9 cellular contexts compared by ENCODE assay signal in genomic region chr12:103548622-103549601, GRCh38. TPM values are rescaled to one million over a fixed set of nuclear protein-coding genes. Genes with fewer than 3 reads are reported as not detected.
DNase-seq lines count a peak whose midpoint lies in the region; ATAC-seq and TF ChIP-seq lines count a peak whose summit lies in the region.
"Had no signal": no experiment of that assay in that cellular context is flagged by ENCODE, and none has a peak within 500 bp of the region (broad histone marks: within the 10 kb centered on the region; RNA-seq: fewer than 3 reads in every experiment).

No MANE protein-coding gene starts in this region.

- H3K27ac Mint-ChIP-seq in CD4-positive, alpha-beta memory T cell, result peak overlapping the region in 1 of 7 donors; percentile 68
- no peak overlapping the region for H3K27ac Mint-ChIP-seq in activated T-cell treated with anti-CD3 and anti-CD28 coated beads, Interleukin-2, amount 50 U/mL, for 24 hours

- in situ Hi-C loops in KBM-7 (cut with MboI; ENCODE audit: low pct_unique_long_range_greater_than_20kb, low sequenced_read_pairs), result loop anchor here (10.0 kb wide), 1 partner anchor 604 kb away; no protein-coding TSS in a partner anchor
- in situ Hi-C loops in Panc1 (cut with HindIII; ENCODE audit: low pct_unique_long_range_greater_than_20kb, low sequenced_read_pairs), result no loop called here

- H2BK120ac ChIP-seq in neuronal stem cell (ENCODE audit: low read depth, low read length), result no peak overlapping the region

- H3K4me1 Mint-ChIP-seq in CD4-positive, alpha-beta memory T cell, result peaks cover 0 to 5% (median 0%) of the 10 kb centered on the region in 4 donors
- H3K4me1 Mint-ChIP-seq in activated T-cell treated with anti-CD3 and anti-CD28 coated beads, Interleukin-2, amount 50 U/mL, for 24 hours (ENCODE audit: low read depth), result peaks cover 14% of the 10 kb centered on the region

- H2AK5ac ChIP-seq in neuronal stem cell (ENCODE audit: low read depth, low read length), result no peak overlapping the region

- no peak overlapping the region for H3K18ac ChIP-seq in neuronal stem cell (ENCODE audit: low read length)

- BruUV-seq in Panc1 (replicated peaks; lab: Mats Ljungman, UMichigan), result no TSS peak

- WGBS in neuronal stem cell (ENCODE audit: extremely low coverage in 2 of 2, insufficient read length in 2 of 2, insufficient replicate concordance in 1 of 2), 2 donors, result no CpG with 5 or more reads among the region's 10 CpGs
- WGBS in suprapubic skin, result 22% methylated on average over 10 of the region's 10 CpGs

- no peak overlapping the region for H4K91ac ChIP-seq in neuronal stem cell (ENCODE audit: low read depth, low read length, poor library complexity)

- intact Hi-C loops in CD4-positive, alpha-beta memory T cell (cut with micrococcal nuclease), result loop anchor here (1.0 to 10.0 kb wide), 2 partner anchors 601 to 1454 kb away; no protein-coding TSS in a partner anchor
- intact Hi-C loops in Panc1 (cut with micrococcal nuclease; ENCODE audit: unreplicated experiment), result loop anchor here (1.0 to 2.0 kb wide), 3 partner anchors 52 to 666 kb away; no protein-coding TSS in a partner anchor

- H3K23ac ChIP-seq in neuronal stem cell (ENCODE audit: low read depth, low read length, poor library complexity), result no peak overlapping the region

- peaks cover 4% of the 10 kb centered on the region for H3K27me3 ChIP-seq in CD4-positive, alpha-beta memory T cell (ENCODE audit: insufficient read depth, low read length)
- peaks cover 4% of the 10 kb centered on the region for H3K27me3 ChIP-seq in Panc1 (ENCODE audit: control insufficient read depth, insufficient read depth, low read length)
- no peaks in the 10 kb centered on the region for H3K27me3 ChIP-seq in neuronal stem cell (ENCODE audit: control insufficient read depth in 3 of 3, insufficient read depth in 3 of 3, low read depth in 1 of 3, low read length in 3 of 3)
- peaks cover 4% of the 10 kb centered on the region for H3K27me3 ChIP-seq in suprapubic skin

- CTCF ChIA-PET in CD4-positive, alpha-beta memory T cell (lab: Charles Lee; ENCODE audit: partially characterized antibody), result interaction anchor here (0.6 to 5.8 kb wide), 27 partner anchors 8 to 1630 kb away, joined by 3 to 110 read pairs (median 4); partner anchors contain the start of gene C12orf42
- CTCF ChIA-PET in Panc1 (lab: Charles Lee), result interaction anchor here (0.7 to 1.5 kb wide), 5 partner anchors 334 to 665 kb away, joined by 3 to 6 read pairs (median 3); no protein-coding TSS in a partner anchor

- no peak overlapping the region for H3K9ac ChIP-seq in neuronal stem cell (ENCODE audit: low read depth, low read length, poor library complexity)

- no peak for TF ChIP-seq EP300 in suprapubic skin (IDR thresholded peaks at IDR 0.05)

- peaks cover 4% of the 10 kb centered on the region in 2 donors for H3K27me3 Mint-ChIP-seq in CD4-positive, alpha-beta memory T cell
- peaks cover 31% of the 10 kb centered on the region for H3K27me3 Mint-ChIP-seq in activated T-cell treated with anti-CD3 and anti-CD28 coated beads, Interleukin-2, amount 50 U/mL, for 24 hours

- TF ChIP-seq CTCF in Panc1 (IDR thresholded peaks at IDR 0.05) (peak; percentile 85), fibroblast of mammary gland (conservative IDR thresholded peaks at IDR 0.05; ENCODE audit: control insufficient read depth, insufficient read depth, low read depth, low read length) (peak; percentile 91), suprapubic skin (IDR thresholded peaks at IDR 0.05) (peak; percentile 69 to 81)

- H3K14ac ChIP-seq in neuronal stem cell (ENCODE audit: low read length), result no peak overlapping the region

- H3K4me3 ChIP-seq in CD4-positive, alpha-beta memory T cell (ENCODE audit: low read length in 2 of 2), result no peak overlapping the region
- no peak overlapping the region for H3K4me3 ChIP-seq in Panc1 (ENCODE audit: low read depth in 2 of 2, low read length in 2 of 2)
- H3K4me3 ChIP-seq in fibroblast of mammary gland (ENCODE audit: control insufficient read depth, low read depth, low read length), result no peak overlapping the region
- no peak overlapping the region for H3K4me3 ChIP-seq in neuronal stem cell (ENCODE audit: low read length in 2 of 2)
- no peak overlapping the region for H3K4me3 ChIP-seq in suprapubic skin

- POLR2A ChIA-PET in CD4-positive, alpha-beta memory T cell (lab: Charles Lee; ENCODE audit: partially characterized antibody), result no interaction called here
- POLR2A ChIA-PET in Panc1 (lab: Charles Lee), result no interaction called here

- H4K8ac ChIP-seq in neuronal stem cell (ENCODE audit: low read depth, low read length), result no peak overlapping the region

- H3K4me1 ChIP-seq in CD4-positive, alpha-beta memory T cell (ENCODE audit: insufficient read depth, low read length), result no peaks in the 10 kb centered on the region
- H3K4me1 ChIP-seq in Panc1 (ENCODE audit: control insufficient read depth, insufficient read depth, low read length), result no peaks in the 10 kb centered on the region
- peaks cover 0 to 2% of the 10 kb centered on the region in 2 donors for H3K4me1 ChIP-seq in neuronal stem cell (ENCODE audit: control insufficient read depth in 2 of 2, insufficient read depth in 1 of 2, low read depth in 1 of 2, low read length in 2 of 2)
- no peaks in the 10 kb centered on the region for H3K4me1 ChIP-seq in suprapubic skin

- no peaks in the 10 kb centered on the region for H3K36me3 Mint-ChIP-seq in CD4-positive, alpha-beta memory T cell
- no peaks in the 10 kb centered on the region for H3K36me3 Mint-ChIP-seq in activated T-cell treated with anti-CD3 and anti-CD28 coated beads, Interleukin-2, amount 50 U/mL, for 24 hours (ENCODE audit: low read depth)

- H2AFZ ChIP-seq in neuronal stem cell (ENCODE audit: low read length), result no peak overlapping the region

- H3K4me2 ChIP-seq in neuronal stem cell (ENCODE audit: insufficient read depth, low read length, poor library complexity, severe bottlenecking), result no peak overlapping the region

- no peak overlapping the region for H3K4me3 Mint-ChIP-seq in CD4-positive, alpha-beta memory T cell
- no peak overlapping the region for H3K4me3 Mint-ChIP-seq in activated T-cell treated with anti-CD3 and anti-CD28 coated beads, Interleukin-2, amount 50 U/mL, for 24 hours

- peak; percentile 47 to 62 (median 55) for DNase-seq in CD4-positive, alpha-beta memory T cell
- peak; percentile 79 for DNase-seq in KBM-7
- DNase-seq in Panc1 (ENCODE audit: low read depth, low spot score), result peak; percentile 62
- peak; percentile 75 for DNase-seq in activated T-cell treated with anti-CD3 and anti-CD28 coated beads, Interleukin-2, amount 50 U/mL, for 24 hours
- peak; percentile 78 for DNase-seq in fibroblast of mammary gland (ENCODE audit: low read depth)
- peak; percentile 72 for DNase-seq in neuronal stem cell (ENCODE audit: low spot score)
- peak in 1 of 2 donors; percentile 70 for DNase-seq in suprapubic skin (ENCODE audit: low spot score in 2 of 2)

- no peak overlapping the region for H3K4ac ChIP-seq in neuronal stem cell (ENCODE audit: low read length)

- H3K36me3 ChIP-seq in CD4-positive, alpha-beta memory T cell (ENCODE audit: insufficient read depth, low read length), result no peaks in the 10 kb centered on the region
- H3K36me3 ChIP-seq in Panc1 (ENCODE audit: control insufficient read depth, insufficient read depth, low read length), result no peaks in the 10 kb centered on the region
- H3K36me3 ChIP-seq in neuronal stem cell (replicated peaks in 1 of 2; ENCODE audit: control insufficient read depth in 2 of 2, insufficient read depth in 2 of 2, low read length in 2 of 2), result no peaks in the 10 kb centered on the region
- no peaks in the 10 kb centered on the region for H3K36me3 ChIP-seq in suprapubic skin

- H3K27ac ChIP-seq in CD4-positive, alpha-beta memory T cell (ENCODE audit: low read depth, low read length), result no peak overlapping the region
- H3K27ac ChIP-seq in Panc1 (ENCODE audit: low read length), result no peak overlapping the region
- H3K27ac ChIP-seq in neuronal stem cell (replicated peaks; ENCODE audit: low read length), result no peak overlapping the region
- H3K27ac ChIP-seq in suprapubic skin, result no peak overlapping the region

- H2BK12ac ChIP-seq in neuronal stem cell (ENCODE audit: low read length), result no peak overlapping the region

- no peaks in the 10 kb centered on the region for H3K79me1 ChIP-seq in neuronal stem cell (ENCODE audit: low read depth, low read length)

- no peaks in the 10 kb centered on the region for H3K9me3 Mint-ChIP-seq in CD4-positive, alpha-beta memory T cell
- no peaks in the 10 kb centered on the region for H3K9me3 Mint-ChIP-seq in activated T-cell treated with anti-CD3 and anti-CD28 coated beads, Interleukin-2, amount 50 U/mL, for 24 hours

- ATAC-seq in GM19468 (IDR thresholded peaks at IDR 0.05; ENCODE audit: extremely low read depth, unreplicated experiment) (peak; percentile 48), Panc1 (peak; percentile 96)

- no peak overlapping the region for H2BK15ac ChIP-seq in neuronal stem cell (ENCODE audit: low read length)

- no peak overlapping the region for H2BK5ac ChIP-seq in neuronal stem cell (ENCODE audit: low read length)

- no peaks in the 10 kb centered on the region for H3K9me3 ChIP-seq in CD4-positive, alpha-beta memory T cell (ENCODE audit: control insufficient read depth in 1 of 2, low read length in 2 of 2)
- H3K9me3 ChIP-seq in Panc1 (ENCODE audit: control insufficient read depth, insufficient read depth, low read depth, low read length), result no peaks in the 10 kb centered on the region
- peaks cover 0 to 2% of the 10 kb centered on the region in 2 donors for H3K9me3 ChIP-seq in neuronal stem cell (replicated peaks in 1 of 2; ENCODE audit: control insufficient read depth in 2 of 2, insufficient read depth in 1 of 2, low read depth in 1 of 2, low read length in 2 of 2)
- H3K9me3 ChIP-seq in suprapubic skin, result no peaks in the 10 kb centered on the region

- no peak for TF ChIP-seq POLR2A in suprapubic skin (IDR thresholded peaks at IDR 0.05)

RNA-seq across cellular contexts. Expression of gene STAB2, which starts 38.2 kb away (rescaled TPM):
- not detected for total RNA-seq in CD4-positive, alpha-beta memory T cell
- polyA plus RNA-seq in CD4-positive, alpha-beta memory T cell, result not detected
- total RNA-seq in Panc1 (2021; ENCODE audit: unreplicated experiment) (not detected), suprapubic skin (under 1 TPM in 1 of 4 donors, not detected in 3; 0.34 TPM)
- not detected for polyA plus RNA-seq in Panc1 (2012; ENCODE audit: insufficient read length)
- polyA plus RNA-seq in neuronal stem cell (2013, experiment 1 of 2), result not detected
- polyA plus RNA-seq in neuronal stem cell (2013, experiment 2 of 2), result not detected
- total RNA-seq: T-helper 1 cell treated with Interleukin-12 subunit alpha and Interleukin-12 subunit beta and Interleukin-4 antibody, amounts not matched to agents 30 ng/mL and 1 ng/mL, for 36 hours had no signal

RNA-seq across cellular contexts. Expression of gene C12orf42, which starts 53.1 kb away (rescaled TPM):
- 10 to 100 TPM in 1 of 2 experiments, 1 to 10 TPM in 1; 8.4 to 12.8 TPM for total RNA-seq in CD4-positive, alpha-beta memory T cell
- polyA plus RNA-seq in CD4-positive, alpha-beta memory T cell, result 1 to 10 TPM; 4.5 TPM
- total RNA-seq in Panc1 (2021; ENCODE audit: unreplicated experiment) (not detected), suprapubic skin (not detected)
- not detected for polyA plus RNA-seq in Panc1 (2012; ENCODE audit: insufficient read length)
- 0.15 TPM for polyA plus RNA-seq in neuronal stem cell (2013, experiment 1 of 2)
- 0.07 TPM for polyA plus RNA-seq in neuronal stem cell (2013, experiment 2 of 2)
